In genomic region chr9:21856301-21857094, GRCh38 we compare ENCODE assay signal across 14 cellular contexts. TPM values are rescaled to one million over a fixed set of nuclear protein-coding genes. Genes with fewer than 3 reads are reported as not detected.
DNase-seq lines count a peak whose midpoint lies in the region; ATAC-seq and TF ChIP-seq lines count a peak whose summit lies in the region.
"Had no signal": no experiment of that assay in that cellular context is flagged by ENCODE, and none has a peak within 500 bp of the region (broad histone marks: within the 10 kb centered on the region; RNA-seq: fewer than 3 reads in every experiment).

No MANE protein-coding gene starts in this region.

- in situ Hi-C loops in GM23248 (cut with MboI), result no loop called here

- H3K4me2 ChIP-seq in GM23248 (ENCODE audit: unreplicated experiment), result peak overlapping the region; percentile 62

- no peaks in the 10 kb centered on the region for H4K20me1 ChIP-seq in GM23248 (ENCODE audit: insufficient read depth)

- no peak overlapping the region for H2AFZ ChIP-seq in GM23248

- peaks cover 48% of the 10 kb centered on the region for H3K36me3 ChIP-seq in GM23248 (ENCODE audit: low read depth)
- peaks cover 0 to 37% (median 0%) of the 10 kb centered on the region in 3 donors for H3K36me3 ChIP-seq in Peyer's patch
- H3K36me3 ChIP-seq: uterus had no signal

- WGBS in GM23248 (ENCODE audit: low coverage in 1 of 2, low lambda C conversion rate in 2 of 2, missing lambda C conversion rate in 2 of 2), 2 experiments, result 6 to 8% methylated on average over 5 of the region's 5 CpGs

- H3K4me3 ChIP-seq in GM23248, result peak overlapping the region; percentile 26
- H3K4me3 ChIP-seq in Peyer's patch, result no peak overlapping the region
- H3K4me3 ChIP-seq: heart right ventricle, uterus had no signal

- peaks cover 68% of the 10 kb centered on the region for H3F3A ChIP-seq in GM23248 (ENCODE audit: insufficient read depth)

- no peaks in the 10 kb centered on the region for H3K9me3 ChIP-seq in GM23248 (ENCODE audit: low read depth)
- H3K9me3 ChIP-seq in Peyer's patch, result no peaks in the 10 kb centered on the region
- H3K9me3 ChIP-seq: heart right ventricle, uterus had no signal

- no peak for TF ChIP-seq CTCF in Peyer's patch (IDR thresholded peaks at IDR 0.05)

- TF ChIP-seq POLR2A in Peyer's patch (IDR thresholded peaks at IDR 0.05), result no peak

- H3K79me2 ChIP-seq in GM23248 (ENCODE audit: insufficient read depth), result peaks cover 17% of the 10 kb centered on the region; the same call in 1 of the 2 replicates

- peaks cover 36% of the 10 kb centered on the region for H3K4me1 ChIP-seq in GM23248 (ENCODE audit: insufficient read depth)
- peaks cover 0 to 19% (median 0%) of the 10 kb centered on the region in 4 donors for H3K4me1 ChIP-seq in Peyer's patch
- H3K4me1 ChIP-seq: uterus had no signal

- peak; percentile 58 for ATAC-seq in left lobe of liver

- peak overlapping the region; percentile 55 for H3K9ac ChIP-seq in GM23248

- H3K27ac ChIP-seq in GM23248 (peak overlapping the region; percentile 82), Peyer's patch (no peak overlapping the region)
- H3K27ac ChIP-seq: uterus had no signal

- DNase-seq in AG08396 (ENCODE audit: low spot score) (peak; percentile 21), GM23248 (peak; percentile 81), dermis blood vessel endothelial cell (peak; percentile 23), left lobe of liver (ENCODE audit: low spot score) (no peak), NCI-H345 (lab: John Stamatoyannopoulos, UW) (no peak), GDM1 (lab: John Stamatoyannopoulos, UW) (no peak), Peyer's patch (no peak)
- DNase-seq in activated CD4-positive, alpha-beta T cell treated with anti-CD3 and anti-CD28 coated beads, Interleukin-2, amount 50 U/mL, for 48 hours, result no peak
- DNase-seq: heart right ventricle; kidney glomerular epithelial cell; NCI-H1105; NCI-H774; stimulated activated CD4-positive, alpha-beta T cell treated with anti-CD3 and anti-CD28 coated beads, Interleukin-12 subunit alpha, Interleukin-12 subunit beta, amount 100 ng/mL, for 4 hours; uterus had no signal

- H3K27me3 ChIP-seq in GM23248 (replicated peaks; ENCODE audit: insufficient read depth) (no peaks in the 10 kb centered on the region), Peyer's patch (no peaks in the 10 kb centered on the region)
- H3K27me3 ChIP-seq: heart right ventricle, uterus had no signal

- no peaks in the 10 kb centered on the region for H3K9me2 ChIP-seq in GM23248 (ENCODE audit: insufficient read depth)

RNA-seq across cellular contexts. Expression of gene MTAP, which starts 54.1 kb away (rescaled TPM):
- 26.7 and 29.8 TPM in 2 replicates for total RNA-seq in GM23248 (2014; rRNA removed; shearing (Covaris generic))
- 44.8 and 47.8 TPM in 2 replicates for polyA plus RNA-seq in GM23248 (2016; fragmentation: Nextera tagmentation; extraction: Ambion mirVana)
- 19.2 and 36.9 TPM in 2 replicates for total RNA-seq in dermis blood vessel endothelial cell
- 15.1 TPM for total RNA-seq in left lobe of liver
- 10 to 100 TPM; 13.3 to 40.3 (median 27.3) TPM for total RNA-seq in Peyer's patch

Comparison
In these comparisons a context has a peak if more than half of its experiments do, and no peak if none do; other contexts are left out.
1. DNase-seq: peak in AG08396 (single experiment), GM23248 (single experiment) and dermis blood vessel endothelial cell (single experiment); none in left lobe of liver (single experiment), NCI-H345 (single experiment), GDM1 (single experiment), activated CD4-positive, alpha-beta T cell treated with anti-CD3 and anti-CD28 coated beads, Interleukin-2, amount 50 U/mL, for 48 hours (0 of 2) and Peyer's patch (0 of 3).